31 cellular contexts compared by ENCODE assay signal in the genomic region with DNA sequence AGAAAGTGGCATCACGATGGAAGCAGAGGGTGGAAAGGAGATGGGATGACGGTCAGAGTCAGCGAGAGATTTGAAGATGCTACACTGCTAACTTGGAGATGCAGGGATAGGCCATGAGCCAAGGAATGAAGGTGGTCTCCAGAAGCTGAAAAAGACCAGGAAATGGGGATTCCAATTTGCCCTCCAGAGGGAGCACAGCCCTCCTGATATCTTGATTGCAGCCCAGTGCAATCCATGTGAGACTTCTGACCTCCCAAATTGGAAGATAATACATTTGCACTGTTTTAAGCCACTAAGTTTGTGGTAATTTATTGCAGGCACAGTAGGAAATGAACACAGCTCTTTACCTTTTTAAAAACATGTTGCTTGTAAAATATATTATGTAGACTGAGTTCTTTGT.
"Had no signal": no experiment of that assay in that cellular context is flagged by ENCODE, and none has a peak within 500 bp of the region (broad histone marks: within the 10 kb centered on the region; RNA-seq: fewer than 3 reads in every experiment).

No MANE protein-coding gene starts in this region.

- H3K4me1 Mint-ChIP-seq: activated CD4-positive, alpha-beta T cell treated with anti-CD3 and anti-CD28 coated beads, Interleukin-2, amount 10 ng/mL, durations not matched to agents 24 days and 14 days; activated naive CD4-positive, alpha-beta T cell treated with anti-CD3 and anti-CD28 coated beads, Interleukin-2, amount 50 U/mL, for 24 hours had no signal

- H3K36me3 Mint-ChIP-seq: activated CD4-positive, alpha-beta memory T cell treated with anti-CD3 and anti-CD28 coated beads for 36 hours; activated CD8-positive, alpha-beta memory T cell treated with anti-CD3 and anti-CD28 coated beads, Interleukin-2, amount 10 ng/mL, durations not matched to agents 7 days and 5 days; activated naive CD4-positive, alpha-beta T cell treated with anti-CD3 and anti-CD28 coated beads, Interleukin-2, amount 50 U/mL, for 24 hours had no signal

- H3K27me3 ChIP-seq: brain microvascular endothelial cell had no signal

- H3K27ac Mint-ChIP-seq: activated CD4-positive, alpha-beta memory T cell treated with anti-CD3 and anti-CD28 coated beads for 36 hours; activated CD4-positive, alpha-beta T cell treated with anti-CD3 and anti-CD28 coated beads for 36 hours; activated CD4-positive, alpha-beta T cell treated with anti-CD3 and anti-CD28 coated beads, Interleukin-2, amount 10 ng/mL, durations not matched to agents 24 days and 14 days; activated CD8-positive, alpha-beta memory T cell treated with anti-CD3 and anti-CD28 coated beads, Interleukin-2, amount 10 ng/mL, durations not matched to agents 7 days and 5 days; activated CD8-positive, alpha-beta T cell treated with anti-CD3 and anti-CD28 coated beads, Interleukin-2, amount 10 ng/mL, durations not matched to agents 7 days and 5 days; activated naive CD4-positive, alpha-beta T cell treated with anti-CD3 and anti-CD28 coated beads for 36 hours; activated naive CD4-positive, alpha-beta T cell treated with anti-CD3 and anti-CD28 coated beads, Interleukin-2, amount 50 U/mL, for 24 hours; activated naive CD8-positive, alpha-beta T cell treated with anti-CD3 and anti-CD28 coated beads, Interleukin-2, amount 10 ng/mL, durations not matched to agents 7 days and 5 days; activated T-helper 1 cell treated with anti-CD3 and anti-CD28 coated beads, Interleukin-12 subunit alpha, Interleukin-12 subunit beta, Interleukin-2, Interleukin-4 antibody, amounts not matched to agents 30 ng/mL and 10 ng/mL and 1 ng/mL, durations not matched to agents 14 hours and 24 hours and 36 hours; activated T-helper 2 cell treated with anti-CD3 and anti-CD28 coated beads, Interferon-gamma antibody, Interleukin-2, Interleukin-4, amounts not matched to agents 10 μg/mL and 5 μg/mL and 100 μg/mL, durations not matched to agents 14 hours and 24 hours and 36 hours; dendritic cell treated with granulocyte-macrophage colony-stimulating factor and Interleukin-4, amounts not matched to agents 40 ng/mL and 50 ng/mL, for 4 days; T-helper 17 cell; T-helper 2 cell treated with Interferon-gamma antibody and Interleukin-4, amounts not matched to agents 5 μg/mL and 100 μg/mL, for 36 hours had no signal

- H3K9me3 ChIP-seq: esophagus squamous epithelium had no signal

- DNase-seq: activated CD4-positive, alpha-beta memory T cell treated with anti-CD3 and anti-CD28 coated beads for 36 hours; activated CD4-positive, alpha-beta T cell treated with anti-CD3 and anti-CD28 coated beads for 36 hours; activated CD4-positive, alpha-beta T cell treated with anti-CD3 and anti-CD28 coated beads, Interleukin-2, amount 10 ng/mL, durations not matched to agents 24 days and 14 days; activated CD4-positive, CD25-positive, alpha-beta regulatory T cell; activated CD4-positive, CD25-positive, alpha-beta regulatory T cell treated with anti-CD3 and anti-CD28 coated beads, Interleukin-2, amount 50 U/mL, for 72 hours; activated CD8-positive, alpha-beta memory T cell treated with anti-CD3 and anti-CD28 coated beads, Interleukin-2, amount 10 ng/mL, durations not matched to agents 7 days and 5 days; activated CD8-positive, alpha-beta memory T cell treated with anti-CD3 and anti-CD28 coated beads, Interleukin-2, amount 50 U/mL, for 4 hours; activated CD8-positive, alpha-beta T cell treated with anti-CD3 and anti-CD28 coated beads, Interleukin-2, amount 10 ng/mL, durations not matched to agents 7 days and 5 days; activated effector memory CD4-positive, alpha-beta T cell treated with anti-CD3 and anti-CD28 coated beads, Interleukin-2, amount 50 U/mL, for 16 hours; activated naive CD4-positive, alpha-beta T cell treated with anti-CD3 and anti-CD28 coated beads for 36 hours; activated naive CD8-positive, alpha-beta T cell treated with anti-CD3 and anti-CD28 coated beads, Interleukin-2, amount 10 ng/mL, durations not matched to agents 7 days and 5 days; activated T-cell treated with anti-CD3 and anti-CD28 coated beads, Interleukin-2, amount 50 U/mL, for 1 hour; activated T-cell treated with anti-CD3 and anti-CD28 coated beads, Interleukin-2, amount 50 U/mL, for 48 hours; anterior cingulate cortex; brain microvascular endothelial cell; dorsolateral prefrontal cortex; effector memory CD4-positive, alpha-beta T cell; esophagus squamous epithelium; foreskin melanocyte; glutamatergic neuron; T-helper 1 cell; T-helper 17 cell; T1000 had no signal

- H3K27ac ChIP-seq: brain microvascular endothelial cell, coronary artery, dorsolateral prefrontal cortex, epithelial cell of prostate, esophagus squamous epithelium had no signal

- H3K4me1 ChIP-seq: esophagus squamous epithelium had no signal

- H3K36me3 ChIP-seq: brain microvascular endothelial cell, esophagus squamous epithelium had no signal

- H3K4me3 ChIP-seq: coronary artery, dorsolateral prefrontal cortex, esophagus squamous epithelium had no signal

- H3K9me3 Mint-ChIP-seq: activated CD4-positive, alpha-beta memory T cell treated with anti-CD3 and anti-CD28 coated beads for 36 hours; activated naive CD4-positive, alpha-beta T cell treated with anti-CD3 and anti-CD28 coated beads for 36 hours; activated naive CD4-positive, alpha-beta T cell treated with anti-CD3 and anti-CD28 coated beads, Interleukin-2, amount 50 U/mL, for 24 hours; central memory CD8-positive, alpha-beta T cell had no signal

- ATAC-seq: activated CD4-positive, alpha-beta T cell treated with anti-CD3 and anti-CD28 coated beads for 36 hours; activated CD8-positive, alpha-beta memory T cell treated with anti-CD3 and anti-CD28 coated beads, Interleukin-2, amount 10 ng/mL, durations not matched to agents 7 days and 5 days; activated CD8-positive, alpha-beta T cell treated with anti-CD3 and anti-CD28 coated beads, Interleukin-2, amount 10 ng/mL, durations not matched to agents 7 days and 5 days; T-helper 17 cell had no signal

- H3K27me3 Mint-ChIP-seq: activated CD4-positive, alpha-beta memory T cell treated with anti-CD3 and anti-CD28 coated beads for 36 hours; activated CD4-positive, alpha-beta T cell treated with anti-CD3 and anti-CD28 coated beads for 36 hours; activated CD4-positive, alpha-beta T cell treated with anti-CD3 and anti-CD28 coated beads, Interleukin-2, amount 10 ng/mL, durations not matched to agents 24 days and 14 days; activated naive CD4-positive, alpha-beta T cell treated with anti-CD3 and anti-CD28 coated beads, Interleukin-2, amount 50 U/mL, for 24 hours; central memory CD8-positive, alpha-beta T cell; dendritic cell treated with granulocyte-macrophage colony-stimulating factor and Interleukin-4, amounts not matched to agents 40 ng/mL and 50 ng/mL, for 4 days; T-helper 17 cell had no signal

- H3K4me3 Mint-ChIP-seq: activated CD4-positive, alpha-beta memory T cell treated with anti-CD3 and anti-CD28 coated beads for 36 hours; activated CD4-positive, alpha-beta T cell treated with anti-CD3 and anti-CD28 coated beads for 36 hours; activated CD4-positive, alpha-beta T cell treated with anti-CD3 and anti-CD28 coated beads, Interleukin-2, amount 10 ng/mL, durations not matched to agents 24 days and 14 days; activated CD8-positive, alpha-beta memory T cell treated with anti-CD3 and anti-CD28 coated beads, Interleukin-2, amount 10 ng/mL, durations not matched to agents 7 days and 5 days; activated CD8-positive, alpha-beta T cell treated with anti-CD3 and anti-CD28 coated beads, Interleukin-2, amount 10 ng/mL, durations not matched to agents 7 days and 5 days; activated naive CD4-positive, alpha-beta T cell treated with anti-CD3 and anti-CD28 coated beads for 36 hours; activated naive CD4-positive, alpha-beta T cell treated with anti-CD3 and anti-CD28 coated beads, Interleukin-2, amount 50 U/mL, for 24 hours; activated naive CD8-positive, alpha-beta T cell treated with anti-CD3 and anti-CD28 coated beads, Interleukin-2, amount 10 ng/mL, durations not matched to agents 7 days and 5 days; activated T-helper 1 cell treated with anti-CD3 and anti-CD28 coated beads, Interleukin-12 subunit alpha, Interleukin-12 subunit beta, Interleukin-2, Interleukin-4 antibody, amounts not matched to agents 30 ng/mL and 10 ng/mL and 1 ng/mL, durations not matched to agents 14 hours and 24 hours and 36 hours; central memory CD8-positive, alpha-beta T cell; dendritic cell treated with granulocyte-macrophage colony-stimulating factor and Interleukin-4, amounts not matched to agents 40 ng/mL and 50 ng/mL, for 4 days; T-helper 17 cell; T-helper 2 cell treated with Interferon-gamma antibody and Interleukin-4, amounts not matched to agents 5 μg/mL and 100 μg/mL, for 36 hours had no signal
